In genomic region chr7:54782314-54782713, GRCh38 we compare ENCODE assay signal across 18 cellular contexts. TPM values are rescaled to one million over a fixed set of nuclear protein-coding genes. Genes with fewer than 3 reads are reported as not detected.
DNase-seq lines count a peak whose midpoint lies in the region; ATAC-seq and TF ChIP-seq lines count a peak whose summit lies in the region.
"Had no signal": no experiment of that assay in that cellular context is flagged by ENCODE, and none has a peak within 500 bp of the region (broad histone marks: within the 10 kb centered on the region; RNA-seq: fewer than 3 reads in every experiment).

No MANE protein-coding gene starts in this region.

- H3K18ac ChIP-seq in neuronal stem cell (ENCODE audit: low read length), result peak overlapping the region; percentile 24

- H3K4me1 Mint-ChIP-seq in GM23338 (peaks cover 24% of the 10 kb centered on the region), neural progenitor cell (peaks cover 15% of the 10 kb centered on the region)
- H3K4me1 Mint-ChIP-seq: B cell; CD4-positive, CD25-positive, alpha-beta regulatory T cell had no signal

- no peaks in the 10 kb centered on the region for H3K36me3 ChIP-seq in GM23338 (ENCODE audit: insufficient read depth)
- H3K36me3 ChIP-seq in HUES48 (ENCODE audit: control insufficient read depth, insufficient read depth, low read length), result no peaks in the 10 kb centered on the region
- no peaks in the 10 kb centered on the region for H3K36me3 ChIP-seq in NT2/D1 (ENCODE audit: insufficient read depth, insufficient read length, low read length)
- no peaks in the 10 kb centered on the region for H3K36me3 ChIP-seq in neuronal stem cell (replicated peaks in 1 of 2; ENCODE audit: control insufficient read depth in 2 of 2, insufficient read depth in 2 of 2, low read length in 2 of 2)
- no peaks in the 10 kb centered on the region for H3K36me3 ChIP-seq in neural progenitor cell
- H3K36me3 ChIP-seq: BLaER1 had no signal

- H3K4me1 ChIP-seq in GM23338 (ENCODE audit: insufficient read depth), result peaks cover 18% of the 10 kb centered on the region
- peaks cover 22% of the 10 kb centered on the region for H3K4me1 ChIP-seq in HUES48 (ENCODE audit: control insufficient read depth, insufficient read depth, low read length)
- H3K4me1 ChIP-seq in NT2/D1 (ENCODE audit: insufficient read depth, insufficient read length), result peaks cover 7% of the 10 kb centered on the region
- peaks cover 7 to 9% of the 10 kb centered on the region in 2 donors for H3K4me1 ChIP-seq in neuronal stem cell (ENCODE audit: control insufficient read depth in 2 of 2, insufficient read depth in 1 of 2, low read depth in 1 of 2, low read length in 2 of 2)
- H3K4me1 ChIP-seq in neural progenitor cell, result peaks cover 10% of the 10 kb centered on the region
- H3K4me1 ChIP-seq: BLaER1 had no signal

- peaks cover 19% of the 10 kb centered on the region for H3K9me2 ChIP-seq in GM23338 (ENCODE audit: insufficient read depth)

- no peak overlapping the region for H2AK5ac ChIP-seq in neuronal stem cell (ENCODE audit: low read depth, low read length)

- no peak overlapping the region for H3K4me3 Mint-ChIP-seq in GM23338
- no peak overlapping the region for H3K4me3 Mint-ChIP-seq in neural progenitor cell
- H3K4me3 Mint-ChIP-seq: B cell; CD4-positive, CD25-positive, alpha-beta regulatory T cell; CD8-positive, alpha-beta T cell had no signal

- H3K27me3 ChIP-seq in GM23338 (ENCODE audit: insufficient read depth), result no peaks in the 10 kb centered on the region
- H3K27me3 ChIP-seq in HUES48 (ENCODE audit: control insufficient read depth, insufficient read depth, low read length), result no peaks in the 10 kb centered on the region; the same call in 1 of the 2 replicates
- H3K27me3 ChIP-seq in NT2/D1 (ENCODE audit: insufficient read depth, insufficient read length), result no peaks in the 10 kb centered on the region
- H3K27me3 ChIP-seq in neuronal stem cell (ENCODE audit: control insufficient read depth in 3 of 3, insufficient read depth in 3 of 3, low read depth in 1 of 3, low read length in 3 of 3), result no peaks in the 10 kb centered on the region
- no peaks in the 10 kb centered on the region for H3K27me3 ChIP-seq in neural progenitor cell
- H3K27me3 ChIP-seq: BLaER1 had no signal

- TF ChIP-seq CTCF in GM23338 (conservative IDR thresholded peaks at IDR 0.05; ENCODE audit: low read depth in 2 of 2) (no peak), neural progenitor cell (IDR thresholded peaks at IDR 0.05) (no peak)

- H4K91ac ChIP-seq in neuronal stem cell (ENCODE audit: low read depth, low read length, poor library complexity), result no peak overlapping the region

- no peak for DNase-seq in GM23338 (ENCODE audit: low spot score)
- no peak for DNase-seq in NT2/D1 (ENCODE audit: low read depth, low spot score)
- no peak for DNase-seq in neuronal stem cell (ENCODE audit: low spot score)
- DNase-seq in NCI-H2029 (lab: John Stamatoyannopoulos, UW), result no peak
- DNase-seq in neural progenitor cell (ENCODE audit: low spot score), result no peak
- no peak for DNase-seq in kidney glomerular epithelial cell (lab: John Stamatoyannopoulos, UW)
- no peak for DNase-seq in activated gamma-delta T cell (lab: John Stamatoyannopoulos, UW)
- DNase-seq: Caco-2; CD4-positive, CD25-positive, alpha-beta regulatory T cell; CD8-positive, alpha-beta T cell; DMS153; DND-41; HCEC 1CT had no signal

- no peak overlapping the region for H4K8ac ChIP-seq in neuronal stem cell (ENCODE audit: low read depth, low read length)

- H4K20me1 ChIP-seq in GM23338 (replicated peaks; ENCODE audit: insufficient read depth) (no peaks in the 10 kb centered on the region), neural progenitor cell (ENCODE audit: low read depth) (no peaks in the 10 kb centered on the region)
- H4K20me1 ChIP-seq: BLaER1 had no signal

- peaks cover 6% of the 10 kb centered on the region for H3K27me3 Mint-ChIP-seq in GM23338 (ENCODE audit: insufficient read depth, low read depth, poor library complexity)
- peaks cover 9% of the 10 kb centered on the region for H3K27me3 Mint-ChIP-seq in neural progenitor cell (ENCODE audit: insufficient read depth, low read depth)

- H2AFZ ChIP-seq in GM23338 (peak overlapping the region; percentile 14; the same call in 1 of the 2 replicates), neuronal stem cell (ENCODE audit: low read length) (no peak overlapping the region), neural progenitor cell (replicated peaks) (no peak overlapping the region)

- no peak overlapping the region for H2BK15ac ChIP-seq in neuronal stem cell (ENCODE audit: low read length)

- no peak overlapping the region for H2BK120ac ChIP-seq in neuronal stem cell (ENCODE audit: low read depth, low read length)

- no peaks in the 10 kb centered on the region for H3K79me1 ChIP-seq in neuronal stem cell (ENCODE audit: low read depth, low read length)

- H3K4me2 ChIP-seq in GM23338 (peak overlapping the region; percentile 9; the same call in 1 of the 2 replicates), neuronal stem cell (ENCODE audit: insufficient read depth, low read length, poor library complexity, severe bottlenecking) (no peak overlapping the region), neural progenitor cell (no peak overlapping the region)
- H3K4me2 ChIP-seq: BLaER1 had no signal

- H3K9me3 ChIP-seq in HUES48 (ENCODE audit: control insufficient read depth, insufficient read depth, low read length) (no peaks in the 10 kb centered on the region), NT2/D1 (ENCODE audit: insufficient read depth, low read length) (peaks cover 4% of the 10 kb centered on the region; the same call in 1 of the 2 replicates), neuronal stem cell (replicated peaks in 1 of 2; ENCODE audit: control insufficient read depth in 2 of 2, insufficient read depth in 1 of 2, low read depth in 1 of 2, low read length in 2 of 2) (no peaks in the 10 kb centered on the region), neural progenitor cell (ENCODE audit: low read depth) (no peaks in the 10 kb centered on the region)
- H3K9me3 ChIP-seq: BLaER1, Caco-2 had no signal

- no CpG with 5 or more reads among the region's 10 CpGs for WGBS in neuronal stem cell (ENCODE audit: extremely low coverage in 2 of 2, insufficient read length in 2 of 2, insufficient replicate concordance in 1 of 2), 2 donors

- H3F3A ChIP-seq in GM23338 (replicated peaks; ENCODE audit: low read depth), result no peaks in the 10 kb centered on the region
- H3F3A ChIP-seq in neural progenitor cell (ENCODE audit: low read depth), result no peaks in the 10 kb centered on the region

- peak overlapping the region; percentile 3; the same call in 1 of the 2 replicates for H3K9ac ChIP-seq in HUES48 (ENCODE audit: low read depth, low read length)
- H3K9ac ChIP-seq in NT2/D1 (ENCODE audit: insufficient read length, low read depth), result peak overlapping the region; percentile 46
- no peak overlapping the region for H3K9ac ChIP-seq in neuronal stem cell (ENCODE audit: low read depth, low read length, poor library complexity)
- no peak overlapping the region for H3K9ac ChIP-seq in neural progenitor cell
- H3K9ac ChIP-seq: BLaER1 had no signal

- no peak overlapping the region for H3K27ac ChIP-seq in GM23338 (ENCODE audit: low read depth)
- H3K27ac ChIP-seq in HUES48 (ENCODE audit: low read depth, low read length), result no peak overlapping the region
- no peak overlapping the region for H3K27ac ChIP-seq in neuronal stem cell (replicated peaks; ENCODE audit: low read length)
- H3K27ac ChIP-seq in neural progenitor cell, result no peak overlapping the region
- H3K27ac ChIP-seq: 22Rv1, BLaER1, C4-2B had no signal

- H3K79me2 ChIP-seq in GM23338 (replicated peaks; ENCODE audit: insufficient read depth), result no peaks in the 10 kb centered on the region
- no peaks in the 10 kb centered on the region for H3K79me2 ChIP-seq in neural progenitor cell (ENCODE audit: low read depth)

- no peak overlapping the region for H3K14ac ChIP-seq in neuronal stem cell (ENCODE audit: low read length)

- H2BK5ac ChIP-seq in neuronal stem cell (ENCODE audit: low read length), result no peak overlapping the region

- H3K4me3 ChIP-seq in GM23338 (no peak overlapping the region), HUES48 (ENCODE audit: low read depth, low read length) (no peak overlapping the region), NT2/D1 (ENCODE audit: insufficient read length, low read depth) (no peak overlapping the region), neuronal stem cell (ENCODE audit: low read length in 2 of 2) (no peak overlapping the region), neural progenitor cell (no peak overlapping the region)
- H3K4me3 ChIP-seq: BLaER1 had no signal

- no peak overlapping the region for H2BK12ac ChIP-seq in neuronal stem cell (ENCODE audit: low read length)

- H3K9me3 Mint-ChIP-seq in GM23338 (peaks cover 1% of the 10 kb centered on the region; the same call in 2 of the 3 replicates), neural progenitor cell (no peaks in the 10 kb centered on the region)

- no peak overlapping the region for H3K27ac Mint-ChIP-seq in GM23338
- H3K27ac Mint-ChIP-seq in neural progenitor cell, result no peak overlapping the region
- H3K27ac Mint-ChIP-seq: B cell; CD4-positive, CD25-positive, alpha-beta regulatory T cell; CD8-positive, alpha-beta T cell had no signal

- no peak overlapping the region for H3K23ac ChIP-seq in neuronal stem cell (ENCODE audit: low read depth, low read length, poor library complexity)

- no peak overlapping the region for H3K4ac ChIP-seq in neuronal stem cell (ENCODE audit: low read length)

- no peak for ATAC-seq in GM23338
- ATAC-seq: CD8-positive, alpha-beta T cell had no signal

- peaks cover 1% of the 10 kb centered on the region for H3K36me3 Mint-ChIP-seq in GM23338 (ENCODE audit: low read depth)
- H3K36me3 Mint-ChIP-seq in neural progenitor cell, result no peaks in the 10 kb centered on the region
- H3K36me3 Mint-ChIP-seq: CD4-positive, CD25-positive, alpha-beta regulatory T cell; CD8-positive, alpha-beta T cell had no signal

TF ChIP-seq in GM23338, 12 proteins besides CTCF, POLR2A, EP300 and RAD21 (continues in another document):
- no peak for TF ChIP-seq ZNF331 (CRISPR knock-in tag; IDR thresholded peaks at IDR 0.05; ENCODE audit: low read depth)

RNA-seq across cellular contexts. Expression of gene SEC61G, which starts 23.3 kb away (rescaled TPM):
- 350 and 503 TPM in 2 replicates for total RNA-seq in GM23338 (2014; rRNA removed; shearing (Covaris generic))
- polyA plus RNA-seq in GM23338 (2016; fragmentation: Nextera tagmentation; extraction: Ambion mirVana), result 483 and 497 TPM in 2 replicates
- 151 TPM for polyA plus RNA-seq in neuronal stem cell (2013, experiment 1 of 2)
- 160 TPM for polyA plus RNA-seq in neuronal stem cell (2013, experiment 2 of 2)
- total RNA-seq in neural progenitor cell (ENCODE audit: low replicate concordance), result 516 and 966 TPM in 2 replicates

Comparison
In these comparisons a context has a peak if more than half of its experiments do, and no peak if none do; other contexts are left out.
1. H3K9ac ChIP-seq: peak in HUES48 (single experiment) and NT2/D1 (single experiment); none in neuronal stem cell (single experiment) and neural progenitor cell (single experiment).